8 cellular contexts compared by ENCODE assay signal in genomic region chr10:62681211-62681940, GRCh38.
DNase-seq lines count a peak whose midpoint lies in the region; ATAC-seq and TF ChIP-seq lines count a peak whose summit lies in the region.

No MANE protein-coding gene starts in this region.

- H2BK20ac ChIP-seq in H9 (ENCODE audit: low read depth, low read length, poor library complexity, severe bottlenecking): no peak overlapping the region

- H3K27ac ChIP-seq in H9 (ENCODE audit: insufficient read length, low read depth, low read length): no peak overlapping the region

- DNase-seq in H9 (peak; percentile 75), NCI-H226 (peak; percentile 25), naive B cell (peak; percentile 39), NCI-H2081 (lab: John Stamatoyannopoulos, UW) (no peak), T1000 (lab: John Stamatoyannopoulos, UW) (no peak), superior temporal gyrus (ENCODE audit: extremely low spot score) (no peak)
- peak; percentile 86 to 92 for DNase-seq in activated T-cell treated with anti-CD3 and anti-CD28 coated beads, Interleukin-2, amount 50 U/mL, for 72 hours

- no peak overlapping the region for H2BK120ac ChIP-seq in H9 (ENCODE audit: low read depth, low read length, poor library complexity, severe bottlenecking)

- H3K36me3 Mint-ChIP-seq in H9 (ENCODE audit: insufficient read depth in 1 of 3, low read depth in 3 of 3) (peaks cover 9 to 23% (median 15%) of the 10 kb centered on the region in 3 experiments), naive B cell (peaks cover 7 to 14% of the 10 kb centered on the region in 2 donors)
- H3K36me3 Mint-ChIP-seq in activated T-cell treated with anti-CD3 and anti-CD28 coated beads, Interleukin-2, amount 50 U/mL, for 72 hours (ENCODE audit: insufficient read depth in 2 of 2): peaks cover 10 to 22% of the 10 kb centered on the region in 2 donors

- no peak overlapping the region for H3K14ac ChIP-seq in H9 (ENCODE audit: insufficient read depth, low read length)

- TF ChIP-seq CTCF in GM12874 (IDR thresholded peaks at IDR 0.05; ENCODE audit: insufficient read depth, low read depth, low read length) (peak; percentile 71), H9 (conservative IDR thresholded peaks at IDR 0.05) (peak; percentile 36; the same call in 2 of the 3 replicates)

- peaks cover 7% of the 10 kb centered on the region for H3K9me3 ChIP-seq in H9 (ENCODE audit: control insufficient read depth, low read depth, low read length)

- no peak overlapping the region for H3K9ac ChIP-seq in H9 (ENCODE audit: extremely low read depth, insufficient read length, low read length)

- H2BK12ac ChIP-seq in H9 (ENCODE audit: insufficient read length, low read depth, low read length): no peak overlapping the region

- H3K23me2 ChIP-seq in H9 (ENCODE audit: insufficient read length, low read depth, low read length, poor library complexity, severe bottlenecking): no peaks in the 10 kb centered on the region

- H4K20me1 ChIP-seq in H9 (ENCODE audit: control insufficient read depth, insufficient read depth, insufficient read length): no peaks in the 10 kb centered on the region

- H2BK5ac ChIP-seq in H9 (ENCODE audit: insufficient read length, low read length): no peak overlapping the region

- H4K8ac ChIP-seq in H9 (replicated peaks; ENCODE audit: insufficient read length, low read depth, low read length): no peak overlapping the region

- H4K91ac ChIP-seq in H9 (ENCODE audit: insufficient read length, low read depth, low read length): no peak overlapping the region

- WGBS in H9 (ENCODE audit: extremely low coverage, insufficient read length, low lambda C conversion rate): no CpG with 5 or more reads among the region's 8 CpGs

- H3K27ac Mint-ChIP-seq in H9 (no peak overlapping the region), naive B cell (peak overlapping the region in 2 of 6 donors; percentile 32 to 37)
- peak overlapping the region; percentile 44 for H3K27ac Mint-ChIP-seq in activated T-cell treated with anti-CD3 and anti-CD28 coated beads, Interleukin-2, amount 50 U/mL, for 72 hours

- H3K4ac ChIP-seq in H9 (ENCODE audit: low read depth, low read length): no peak overlapping the region

- no peak overlapping the region for H3K23ac ChIP-seq in H9 (ENCODE audit: insufficient read length, low read depth, low read length)

- H3K4me3 Mint-ChIP-seq in H9: no peak overlapping the region
- H3K4me3 Mint-ChIP-seq in activated T-cell treated with anti-CD3 and anti-CD28 coated beads, Interleukin-2, amount 50 U/mL, for 72 hours: peak overlapping the region; percentile 27 to 72
- peak overlapping the region in 3 of 8 donors; percentile 10 to 53 (median 30) for H3K4me3 Mint-ChIP-seq in naive B cell

- H4K5ac ChIP-seq in H9 (ENCODE audit: insufficient read length, low read depth, low read length): no peak overlapping the region

- peaks cover 28% of the 10 kb centered on the region in 2 experiments for H3K9me3 Mint-ChIP-seq in H9
- peaks cover 5 to 10% of the 10 kb centered on the region in 2 donors for H3K9me3 Mint-ChIP-seq in activated T-cell treated with anti-CD3 and anti-CD28 coated beads, Interleukin-2, amount 50 U/mL, for 72 hours
- peaks cover 0 to 9% (median 4%) of the 10 kb centered on the region in 7 donors for H3K9me3 Mint-ChIP-seq in naive B cell

- no peak overlapping the region for H2AFZ ChIP-seq in H9 (ENCODE audit: low read length)

- H3K4me1 Mint-ChIP-seq in H9: peaks cover 5 to 9% of the 10 kb centered on the region in 2 experiments
- H3K4me1 Mint-ChIP-seq in activated T-cell treated with anti-CD3 and anti-CD28 coated beads, Interleukin-2, amount 50 U/mL, for 72 hours (ENCODE audit: low read depth): peaks cover 47% of the 10 kb centered on the region
- peaks cover 20 to 26% (median 24%) of the 10 kb centered on the region in 3 donors for H3K4me1 Mint-ChIP-seq in naive B cell

- H3K27me3 ChIP-seq in H9 (ENCODE audit: insufficient read depth, low read length): no peaks in the 10 kb centered on the region

- no peak overlapping the region for H2BK15ac ChIP-seq in H9 (ENCODE audit: low read depth, low read length)

- H3K4me2 ChIP-seq in H9 (ENCODE audit: insufficient read depth, insufficient read length, low read length): no peak overlapping the region

- H3K79me1 ChIP-seq in H9 (ENCODE audit: insufficient read depth, low read depth, low read length, poor library complexity, severe bottlenecking): no peaks in the 10 kb centered on the region

- ATAC-seq in activated T-cell treated with anti-CD3 and anti-CD28 coated beads, Interleukin-2, amount 50 U/mL, for 72 hours (replicated peaks in 1 of 2): peak; percentile 93 to 94
- ATAC-seq in naive B cell (ENCODE audit: low read depth in 2 of 2): peak; percentile 98 to 99

- no peak overlapping the region for H3T11ph ChIP-seq in H9 (ENCODE audit: low read length)

- H3K18ac ChIP-seq in H9 (ENCODE audit: insufficient read length, low read depth, low read length): no peak overlapping the region

- H3K27me3 Mint-ChIP-seq in H9 (ENCODE audit: low read depth) (peaks cover 2% of the 10 kb centered on the region; the same call in 1 of the 2 replicates), naive B cell (peaks cover 8 to 16% (median 15%) of the 10 kb centered on the region in 3 donors)
- peaks cover 14% of the 10 kb centered on the region for H3K27me3 Mint-ChIP-seq in activated T-cell treated with anti-CD3 and anti-CD28 coated beads, Interleukin-2, amount 50 U/mL, for 72 hours (ENCODE audit: low read depth)

- no peak overlapping the region for H2AK5ac ChIP-seq in H9 (ENCODE audit: insufficient read length, low read length)

- H3K79me2 ChIP-seq in H9 (ENCODE audit: insufficient read depth, low read length): no peaks in the 10 kb centered on the region

- H3K56ac ChIP-seq in H9 (ENCODE audit: insufficient read length, low read depth, low read length): no peak overlapping the region

- no peaks in the 10 kb centered on the region for H3K4me1 ChIP-seq in H9 (ENCODE audit: insufficient read depth, low read length)

Comparison
In these comparisons a context has a peak if more than half of its experiments do, and no peak if none do; other contexts are left out.
1. DNase-seq: peak in H9 (single experiment), NCI-H226 (single experiment), activated T-cell treated with anti-CD3 and anti-CD28 coated beads, Interleukin-2, amount 50 U/mL, for 72 hours (2 of 2) and naive B cell (single experiment); none in NCI-H2081 (0 of 2), T1000 (single experiment) and superior temporal gyrus (single experiment).
2. H3K4me3 Mint-ChIP-seq: peak in activated T-cell treated with anti-CD3 and anti-CD28 coated beads, Interleukin-2, amount 50 U/mL, for 72 hours (2 of 2); none in H9 (0 of 2).